ENCODE assay signal across 16 cellular contexts in genomic region chr10:95745487-95745886, GRCh38.
"Had no signal": no experiment of that assay in that cellular context is flagged by ENCODE, and none has a peak within 500 bp of the region (broad histone marks: within the 10 kb centered on the region; RNA-seq: fewer than 3 reads in every experiment).

No MANE protein-coding gene starts in this region.

- ATAC-seq: gastrocnemius medialis; left colon; lower lobe of right lung; naive thymus-derived CD4-positive, alpha-beta T cell; pancreas; stimulated activated naive CD8-positive, alpha-beta T cell treated with anti-CD3 and anti-CD28 coated beads, Interleukin-15, Interleukin-2, amounts not matched to agents 100 U/mL and 50 U/mL, for 24 hours had no signal

- H3K27ac ChIP-seq: gastrocnemius medialis, lower lobe of right lung, pancreas, sigmoid colon had no signal

- H3K4me3 ChIP-seq: gastrocnemius medialis, lower lobe of right lung, pancreas, sigmoid colon had no signal

- H3K9me3 ChIP-seq: gastrocnemius medialis, lower lobe of right lung, pancreas, sigmoid colon had no signal

- H3K4me3 Mint-ChIP-seq: activated CD4-positive, alpha-beta T cell treated with anti-CD3 and anti-CD28 coated beads, Interleukin-2, amount 10 ng/mL, durations not matched to agents 24 days and 14 days; activated naive CD8-positive, alpha-beta T cell; naive thymus-derived CD4-positive, alpha-beta T cell; T-helper 1 cell treated with Interleukin-12 subunit alpha and Interleukin-12 subunit beta and Interleukin-4 antibody, amounts not matched to agents 30 μg/mL and 1 μg/mL, for 36 hours; type B pancreatic cell had no signal

- H3K27me3 Mint-ChIP-seq: type B pancreatic cell had no signal

- H3K27ac Mint-ChIP-seq: activated CD4-positive, alpha-beta T cell treated with anti-CD3 and anti-CD28 coated beads, Interleukin-2, amount 10 ng/mL, durations not matched to agents 24 days and 14 days; activated naive CD8-positive, alpha-beta T cell; naive thymus-derived CD4-positive, alpha-beta T cell; T-helper 1 cell treated with Interleukin-12 subunit alpha and Interleukin-12 subunit beta and Interleukin-4 antibody, amounts not matched to agents 30 μg/mL and 1 μg/mL, for 36 hours; type B pancreatic cell had no signal

- DNase-seq: activated CD4-positive, alpha-beta T cell treated with anti-CD3 and anti-CD28 coated beads, Interleukin-2, amount 10 ng/mL, durations not matched to agents 24 days and 14 days; activated gamma-delta T cell treated with Interleukin-2 at 50 U/mL for 16 hours; amniotic stem cell; erythroblast; gastrocnemius medialis; left colon; lower lobe of right lung; naive thymus-derived CD4-positive, alpha-beta T cell; pancreas; sigmoid colon; stimulated activated naive CD8-positive, alpha-beta T cell treated with anti-CD3 and anti-CD28 coated beads, Interleukin-15, Interleukin-2, amounts not matched to agents 100 U/mL and 50 U/mL, for 24 hours had no signal

- H3K36me3 Mint-ChIP-seq: type B pancreatic cell had no signal

- FAIRE-seq: colon, islet of Langerhans, pancreas had no signal

- H3K27me3 ChIP-seq: gastrocnemius medialis, pancreas, sigmoid colon had no signal

- H3K36me3 ChIP-seq: gastrocnemius medialis, lower lobe of right lung, pancreas, sigmoid colon had no signal
